ENCODE assay signal across 1 cellular context in the genomic region with DNA sequence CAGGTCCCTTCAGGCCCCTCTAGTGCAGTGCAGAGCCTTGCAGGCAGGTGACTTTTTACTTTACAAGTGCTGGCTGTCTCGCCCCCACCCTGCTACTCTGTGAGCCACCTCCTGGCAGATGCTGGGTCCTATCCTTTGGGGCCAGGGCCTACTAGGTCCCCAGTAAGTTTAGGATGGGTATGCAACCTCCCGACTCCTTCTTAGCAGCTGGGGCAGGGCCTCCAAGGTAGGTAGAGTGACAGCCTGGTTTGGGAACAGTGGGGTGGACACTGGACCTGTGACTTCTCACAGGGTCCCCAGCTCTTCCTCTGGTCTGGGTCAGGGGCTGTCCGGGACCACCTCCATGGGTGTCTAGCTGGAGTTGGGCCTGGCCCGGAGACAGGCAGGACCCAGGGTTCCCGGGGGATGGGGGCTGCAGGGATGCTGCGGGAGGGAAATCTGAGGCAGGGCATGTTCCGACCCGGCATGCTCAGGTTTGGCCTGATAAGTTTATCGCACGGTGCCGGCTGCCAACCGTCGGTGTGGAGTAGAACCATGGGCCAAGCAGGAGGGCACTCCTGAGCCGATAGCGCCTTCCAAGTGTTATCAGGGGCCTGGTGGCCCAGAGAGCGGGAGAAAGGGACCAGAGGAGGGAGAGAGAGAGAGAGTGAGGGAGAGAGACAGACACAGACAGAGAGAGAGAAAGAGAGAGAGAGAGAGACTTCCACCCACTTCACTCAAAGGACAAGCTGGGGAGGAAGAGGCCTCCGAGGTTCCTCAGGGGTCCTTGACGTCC.
TF ChIP-seq lines count a peak whose summit lies in the region.

No MANE protein-coding gene starts in this region.

TF ChIP-seq in K562, 482 proteins besides CTCF, POLR2A, EP300 and RAD21 (continued from another document and continues in another):
- TF ChIP-seq, protein P1, sequence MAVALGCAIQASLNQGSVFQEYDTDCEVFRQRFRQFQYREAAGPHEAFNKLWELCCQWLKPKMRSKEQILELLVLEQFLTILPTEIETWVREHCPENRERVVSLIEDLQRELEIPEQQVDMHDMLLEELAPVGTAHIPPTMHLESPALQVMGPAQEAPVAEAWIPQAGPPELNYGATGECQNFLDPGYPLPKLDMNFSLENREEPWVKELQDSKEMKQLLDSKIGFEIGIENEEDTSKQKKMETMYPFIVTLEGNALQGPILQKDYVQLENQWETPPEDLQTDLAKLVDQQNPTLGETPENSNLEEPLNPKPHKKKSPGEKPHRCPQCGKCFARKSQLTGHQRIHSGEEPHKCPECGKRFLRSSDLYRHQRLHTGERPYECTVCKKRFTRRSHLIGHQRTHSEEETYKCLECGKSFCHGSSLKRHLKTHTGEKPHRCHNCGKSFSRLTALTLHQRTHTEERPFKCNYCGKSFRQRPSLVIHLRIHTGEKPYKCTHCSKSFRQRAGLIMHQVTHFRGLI (CRISPR knock-in tag; IDR thresholded peaks at IDR 0.05) = 0 out of 2 replicates have a peak, but pooled peaks have one; percentile 14
- TF ChIP-seq XRCC4 (IDR thresholded peaks at IDR 0.05; ENCODE audit: extremely low read depth, insufficient read depth, insufficient read length) = no peak
- TF ChIP-seq MTA2 (IDR thresholded peaks at IDR 0.05; ENCODE audit: low read depth) = peak; percentile 90
- peak; percentile 86 for TF ChIP-seq HDAC2 (IDR thresholded peaks at IDR 0.05)
- peak; percentile 86 for TF ChIP-seq RNF2 (IDR thresholded peaks at IDR 0.05)
- TF ChIP-seq ESRRA (IDR thresholded peaks at IDR 0.05; ENCODE audit: borderline replicate concordance, low read depth) = no peak
- no peak for TF ChIP-seq RBM17 (IDR thresholded peaks at IDR 0.05; ENCODE audit: borderline replicate concordance, low read depth, low read length)
- TF ChIP-seq IFI16 (CRISPR knock-in tag; IDR thresholded peaks at IDR 0.05) = 0 out of 2 replicates have a peak, but pooled peaks have one; percentile 18
- peak; percentile 52; the same call in 1 of the 2 replicates for TF ChIP-seq CREB1 (IDR thresholded peaks at IDR 0.05)
- no peak for TF ChIP-seq CREB1 (CRISPR knock-in tag; IDR thresholded peaks at IDR 0.05)
- no peak for TF ChIP-seq ZNF143 (CRISPR knock-in tag; IDR thresholded peaks at IDR 0.05)
- TF ChIP-seq NFIC (IDR thresholded peaks at IDR 0.05) = peak; percentile 92
- TF ChIP-seq, protein P2, sequence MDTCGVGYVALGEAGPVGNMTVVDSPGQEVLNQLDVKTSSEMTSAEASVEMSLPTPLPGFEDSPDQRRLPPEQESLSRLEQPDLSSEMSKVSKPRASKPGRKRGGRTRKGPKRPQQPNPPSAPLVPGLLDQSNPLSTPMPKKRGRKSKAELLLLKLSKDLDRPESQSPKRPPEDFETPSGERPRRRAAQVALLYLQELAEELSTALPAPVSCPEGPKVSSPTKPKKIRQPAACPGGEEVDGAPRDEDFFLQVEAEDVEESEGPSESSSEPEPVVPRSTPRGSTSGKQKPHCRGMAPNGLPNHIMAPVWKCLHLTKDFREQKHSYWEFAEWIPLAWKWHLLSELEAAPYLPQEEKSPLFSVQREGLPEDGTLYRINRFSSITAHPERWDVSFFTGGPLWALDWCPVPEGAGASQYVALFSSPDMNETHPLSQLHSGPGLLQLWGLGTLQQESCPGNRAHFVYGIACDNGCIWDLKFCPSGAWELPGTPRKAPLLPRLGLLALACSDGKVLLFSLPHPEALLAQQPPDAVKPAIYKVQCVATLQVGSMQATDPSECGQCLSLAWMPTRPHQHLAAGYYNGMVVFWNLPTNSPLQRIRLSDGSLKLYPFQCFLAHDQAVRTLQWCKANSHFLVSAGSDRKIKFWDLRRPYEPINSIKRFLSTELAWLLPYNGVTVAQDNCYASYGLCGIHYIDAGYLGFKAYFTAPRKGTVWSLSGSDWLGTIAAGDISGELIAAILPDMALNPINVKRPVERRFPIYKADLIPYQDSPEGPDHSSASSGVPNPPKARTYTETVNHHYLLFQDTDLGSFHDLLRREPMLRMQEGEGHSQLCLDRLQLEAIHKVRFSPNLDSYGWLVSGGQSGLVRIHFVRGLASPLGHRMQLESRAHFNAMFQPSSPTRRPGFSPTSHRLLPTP (IDR thresholded peaks at IDR 0.05; ENCODE audit: borderline replicate concordance, extremely low read depth, insufficient read length) = no peak
- TF ChIP-seq, protein P3, sequence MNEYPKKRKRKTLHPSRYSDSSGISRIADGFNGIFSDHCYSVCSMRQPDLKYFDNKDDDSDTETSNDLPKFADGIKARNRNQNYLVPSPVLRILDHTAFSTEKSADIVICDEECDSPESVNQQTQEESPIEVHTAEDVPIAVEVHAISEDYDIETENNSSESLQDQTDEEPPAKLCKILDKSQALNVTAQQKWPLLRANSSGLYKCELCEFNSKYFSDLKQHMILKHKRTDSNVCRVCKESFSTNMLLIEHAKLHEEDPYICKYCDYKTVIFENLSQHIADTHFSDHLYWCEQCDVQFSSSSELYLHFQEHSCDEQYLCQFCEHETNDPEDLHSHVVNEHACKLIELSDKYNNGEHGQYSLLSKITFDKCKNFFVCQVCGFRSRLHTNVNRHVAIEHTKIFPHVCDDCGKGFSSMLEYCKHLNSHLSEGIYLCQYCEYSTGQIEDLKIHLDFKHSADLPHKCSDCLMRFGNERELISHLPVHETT (CRISPR knock-in tag; conservative IDR thresholded peaks at IDR 0.05 in 1 of 2, IDR thresholded peaks at IDR 0.05 in 1 of 2) = peak in 1 of 2 experiments; percentile 63; a peak in 1 of 4 replicates
- TF ChIP-seq THRAP3 (IDR thresholded peaks at IDR 0.05; ENCODE audit: borderline replicate concordance) = no peak; the same call in 1 of the 2 replicates
- no peak for TF ChIP-seq ZFP30 (CRISPR knock-in tag; IDR thresholded peaks at IDR 0.05; ENCODE audit: borderline replicate concordance)
- TF ChIP-seq BRD4 (IDR thresholded peaks at IDR 0.05) = 0 out of 2 replicates have a peak, but pooled peaks have one; percentile 41
- TF ChIP-seq PHF20 (IDR thresholded peaks at IDR 0.05; ENCODE audit: partially characterized antibody) = peak; percentile 33
- TF ChIP-seq NBN (IDR thresholded peaks at IDR 0.05; ENCODE audit: low read depth) = peak; percentile 65; the same call in 1 of the 2 replicates
- TF ChIP-seq TRIM28 (IDR thresholded peaks at IDR 0.05) = 0 out of 2 replicates have a peak, but pooled peaks have one; percentile 44
- TF ChIP-seq YBX1 (IDR thresholded peaks at IDR 0.05) = no peak
- TF ChIP-seq, protein P4, sequence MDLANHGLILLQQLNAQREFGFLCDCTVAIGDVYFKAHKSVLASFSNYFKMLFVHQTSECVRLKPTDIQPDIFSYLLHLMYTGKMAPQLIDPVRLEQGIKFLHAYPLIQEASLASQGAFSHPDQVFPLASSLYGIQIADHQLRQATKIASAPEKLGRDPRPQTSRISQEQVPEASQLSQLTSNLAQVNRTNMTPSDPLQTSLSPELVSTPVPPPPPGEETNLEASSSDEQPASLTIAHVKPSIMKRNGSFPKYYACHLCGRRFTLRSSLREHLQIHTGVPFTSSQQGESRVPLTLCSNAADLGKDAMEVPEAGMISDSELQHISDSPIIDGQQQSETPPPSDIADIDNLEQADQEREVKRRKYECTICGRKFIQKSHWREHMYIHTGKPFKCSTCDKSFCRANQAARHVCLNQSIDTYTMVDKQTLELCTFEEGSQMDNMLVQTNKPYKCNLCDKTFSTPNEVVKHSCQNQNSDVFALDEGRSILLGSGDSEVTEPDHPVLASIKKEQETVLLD (IDR thresholded peaks at IDR 0.05) = peak; percentile 91
- peak; percentile 80 for TF ChIP-seq MBD2 (IDR thresholded peaks at IDR 0.05; ENCODE audit: borderline replicate concordance, low read depth)
- TF ChIP-seq TOE1 (IDR thresholded peaks at IDR 0.05; ENCODE audit: borderline replicate concordance) = peak; percentile 41; the same call in 1 of the 2 replicates
- no peak for TF ChIP-seq TOE1 (CRISPR knock-in tag; IDR thresholded peaks at IDR 0.05; ENCODE audit: borderline replicate concordance, low read depth)
- TF ChIP-seq ZNF668 (CRISPR knock-in tag; IDR thresholded peaks at IDR 0.05) = peak; percentile 88; the same call in 1 of the 2 replicates
- TF ChIP-seq SUPT5H (IDR thresholded peaks at IDR 0.05) = 0 out of 2 replicates have a peak, but pooled peaks have one; percentile 30
- TF ChIP-seq, protein P5, sequence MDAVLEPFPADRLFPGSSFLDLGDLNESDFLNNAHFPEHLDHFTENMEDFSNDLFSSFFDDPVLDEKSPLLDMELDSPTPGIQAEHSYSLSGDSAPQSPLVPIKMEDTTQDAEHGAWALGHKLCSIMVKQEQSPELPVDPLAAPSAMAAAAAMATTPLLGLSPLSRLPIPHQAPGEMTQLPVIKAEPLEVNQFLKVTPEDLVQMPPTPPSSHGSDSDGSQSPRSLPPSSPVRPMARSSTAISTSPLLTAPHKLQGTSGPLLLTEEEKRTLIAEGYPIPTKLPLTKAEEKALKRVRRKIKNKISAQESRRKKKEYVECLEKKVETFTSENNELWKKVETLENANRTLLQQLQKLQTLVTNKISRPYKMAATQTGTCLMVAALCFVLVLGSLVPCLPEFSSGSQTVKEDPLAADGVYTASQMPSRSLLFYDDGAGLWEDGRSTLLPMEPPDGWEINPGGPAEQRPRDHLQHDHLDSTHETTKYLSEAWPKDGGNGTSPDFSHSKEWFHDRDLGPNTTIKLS (IDR thresholded peaks at IDR 0.05; ENCODE audit: borderline replicate concordance, low read depth) = no peak
- no peak for TF ChIP-seq C11orf30 (IDR thresholded peaks at IDR 0.05; ENCODE audit: low read depth)
- peak; percentile 86 for TF ChIP-seq PML (IDR thresholded peaks at IDR 0.05; ENCODE audit: low read length)
- 0 out of 2 replicates have a peak, but pooled peaks have one; percentile 16 for TF ChIP-seq ZNF431 (CRISPR knock-in tag; IDR thresholded peaks at IDR 0.05)
- peak; percentile 58; the same call in 1 of the 2 replicates for TF ChIP-seq CREM (IDR thresholded peaks at IDR 0.05; ENCODE audit: low read depth)
- peak; percentile 94 for TF ChIP-seq TAL1 (IDR thresholded peaks at IDR 0.05)
- peak in 1 of 2 experiments; percentile 92; a peak in 2 of 4 replicates for TF ChIP-seq HDAC1 (IDR thresholded peaks at IDR 0.05)
- TF ChIP-seq NFRKB (IDR thresholded peaks at IDR 0.05; ENCODE audit: low read depth) = peak; percentile 59; the same call in 1 of the 2 replicates
- TF ChIP-seq TAF1 (IDR thresholded peaks at IDR 0.05; ENCODE audit: control insufficient read depth, extremely low read depth, insufficient read depth, low read length, severe bottlenecking) = peak; percentile 47
- TF ChIP-seq TCF3 (CRISPR knock-in tag; IDR thresholded peaks at IDR 0.05) = peak; percentile 97
- TF ChIP-seq MIER1 (IDR thresholded peaks at IDR 0.05; ENCODE audit: low read depth) = no peak
- peak; percentile 80 for TF ChIP-seq STAT5A (IDR thresholded peaks at IDR 0.05; ENCODE audit: borderline replicate concordance, low read length)
- TF ChIP-seq DMBX1 (CRISPR knock-in tag; IDR thresholded peaks at IDR 0.05; ENCODE audit: borderline replicate concordance) = peak; percentile 94
- 0 out of 2 replicates have a peak, but pooled peaks have one; percentile 22 for TF ChIP-seq MYC (IDR thresholded peaks at IDR 0.05; ENCODE audit: low read depth, low read length)
- no peak for TF ChIP-seq MYC (CRISPR knock-in tag; IDR thresholded peaks at IDR 0.05; ENCODE audit: borderline replicate concordance, low read depth)
- 0 out of 2 replicates have a peak, but pooled peaks have one; percentile 22 for TF ChIP-seq EGR1 (conservative IDR thresholded peaks at IDR 0.05)
- peak; percentile 21 for TF ChIP-seq PCBP1 (IDR thresholded peaks at IDR 0.05; ENCODE audit: low read depth, low read length, poor library complexity, severe bottlenecking)
- TF ChIP-seq KLF16 (IDR thresholded peaks at IDR 0.05) = peak; percentile 91
- TF ChIP-seq ILK (tag; IDR thresholded peaks at IDR 0.05; ENCODE audit: borderline replicate concordance, low read depth) = no peak
- TF ChIP-seq MAZ (CRISPR knock-in tag; conservative IDR thresholded peaks at IDR 0.05 in 1 of 2, IDR thresholded peaks at IDR 0.05 in 1 of 2) = peak in 1 of 2 experiments; percentile 65; a peak in 2 of 4 replicates
- TF ChIP-seq, protein P6, sequence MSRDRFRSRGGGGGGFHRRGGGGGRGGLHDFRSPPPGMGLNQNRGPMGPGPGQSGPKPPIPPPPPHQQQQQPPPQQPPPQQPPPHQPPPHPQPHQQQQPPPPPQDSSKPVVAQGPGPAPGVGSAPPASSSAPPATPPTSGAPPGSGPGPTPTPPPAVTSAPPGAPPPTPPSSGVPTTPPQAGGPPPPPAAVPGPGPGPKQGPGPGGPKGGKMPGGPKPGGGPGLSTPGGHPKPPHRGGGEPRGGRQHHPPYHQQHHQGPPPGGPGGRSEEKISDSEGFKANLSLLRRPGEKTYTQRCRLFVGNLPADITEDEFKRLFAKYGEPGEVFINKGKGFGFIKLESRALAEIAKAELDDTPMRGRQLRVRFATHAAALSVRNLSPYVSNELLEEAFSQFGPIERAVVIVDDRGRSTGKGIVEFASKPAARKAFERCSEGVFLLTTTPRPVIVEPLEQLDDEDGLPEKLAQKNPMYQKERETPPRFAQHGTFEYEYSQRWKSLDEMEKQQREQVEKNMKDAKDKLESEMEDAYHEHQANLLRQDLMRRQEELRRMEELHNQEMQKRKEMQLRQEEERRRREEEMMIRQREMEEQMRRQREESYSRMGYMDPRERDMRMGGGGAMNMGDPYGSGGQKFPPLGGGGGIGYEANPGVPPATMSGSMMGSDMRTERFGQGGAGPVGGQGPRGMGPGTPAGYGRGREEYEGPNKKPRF (IDR thresholded peaks at IDR 0.05; ENCODE audit: low read depth, low read length) = no peak
- TF ChIP-seq MECOM (CRISPR knock-in tag; IDR thresholded peaks at IDR 0.05) = peak; percentile 87
- TF ChIP-seq, protein P7, sequence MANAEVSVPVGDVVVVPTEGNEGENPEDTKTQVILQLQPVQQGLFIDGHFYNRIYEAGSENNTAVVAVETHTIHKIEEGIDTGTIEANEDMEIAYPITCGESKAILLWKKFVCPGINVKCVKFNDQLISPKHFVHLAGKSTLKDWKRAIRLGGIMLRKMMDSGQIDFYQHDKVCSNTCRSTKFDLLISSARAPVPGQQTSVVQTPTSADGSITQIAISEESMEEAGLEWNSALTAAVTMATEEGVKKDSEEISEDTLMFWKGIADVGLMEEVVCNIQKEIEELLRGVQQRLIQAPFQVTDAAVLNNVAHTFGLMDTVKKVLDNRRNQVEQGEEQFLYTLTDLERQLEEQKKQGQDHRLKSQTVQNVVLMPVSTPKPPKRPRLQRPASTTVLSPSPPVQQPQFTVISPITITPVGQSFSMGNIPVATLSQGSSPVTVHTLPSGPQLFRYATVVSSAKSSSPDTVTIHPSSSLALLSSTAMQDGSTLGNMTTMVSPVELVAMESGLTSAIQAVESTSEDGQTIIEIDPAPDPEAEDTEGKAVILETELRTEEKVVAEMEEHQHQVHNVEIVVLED (CRISPR knock-in tag; IDR thresholded peaks at IDR 0.05) = 0 out of 2 replicates have a peak, but pooled peaks have one; percentile 11
- TF ChIP-seq LARP7 (IDR thresholded peaks at IDR 0.05) = 0 out of 2 replicates have a peak, but pooled peaks have one; percentile 29
- TF ChIP-seq HNRNPK (IDR thresholded peaks at IDR 0.05; ENCODE audit: low read depth, low read length, poor library complexity, severe bottlenecking) = no peak
- peak; percentile 49 to 53; a peak in 2 of 4 replicates for TF ChIP-seq TBL1XR1 (IDR thresholded peaks at IDR 0.05; ENCODE audit: low read length in 2 of 2)
- TF ChIP-seq CTBP1 (IDR thresholded peaks at IDR 0.05; ENCODE audit: borderline replicate concordance) = peak; percentile 55; the same call in 1 of the 2 replicates
- no peak for TF ChIP-seq STAG1 (CRISPR knock-in tag; IDR thresholded peaks at IDR 0.05; ENCODE audit: borderline replicate concordance)
- TF ChIP-seq EHMT2 (IDR thresholded peaks at IDR 0.05) = peak; percentile 69
